In the genomic region with DNA sequence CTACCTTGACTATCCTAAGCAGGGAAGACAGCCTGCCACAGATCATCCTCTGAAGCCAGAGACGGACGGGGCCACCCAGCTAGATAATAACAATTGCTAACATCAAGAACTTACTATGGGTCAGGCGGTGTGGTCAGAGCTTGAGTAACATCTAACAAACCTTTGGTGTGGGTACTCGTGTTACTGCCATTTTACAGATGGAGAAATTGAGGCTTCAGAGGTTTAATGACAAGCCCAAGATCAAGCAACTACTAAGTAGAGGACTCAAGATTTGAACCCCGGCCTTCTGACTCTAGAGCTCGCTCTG, we compare ENCODE assay signal across 27 cellular contexts. TPM values are rescaled to one million over a fixed set of nuclear protein-coding genes. Genes with fewer than 3 reads are reported as not detected.
DNase-seq lines count a peak whose midpoint lies in the region; ATAC-seq and TF ChIP-seq lines count a peak whose summit lies in the region.
"Had no signal": no experiment of that assay in that cellular context is flagged by ENCODE, and none has a peak within 500 bp of the region (broad histone marks: within the 10 kb centered on the region; RNA-seq: fewer than 3 reads in every experiment).

No MANE protein-coding gene starts in this region.

- no peaks in the 10 kb centered on the region for H3K9me3 ChIP-seq in breast epithelium
- H3K9me3 ChIP-seq in WERI-Rb-1 (ENCODE audit: severe bottlenecking): no peaks in the 10 kb centered on the region
- no peaks in the 10 kb centered on the region for H3K9me3 ChIP-seq in mesenchymal stem cell (ENCODE audit: control insufficient read depth, low read length)
- no peaks in the 10 kb centered on the region for H3K9me3 ChIP-seq in uterus
- no peaks in the 10 kb centered on the region for H3K9me3 ChIP-seq in MM.1S (replicated peaks; ENCODE audit: insufficient read depth, low read length)
- H3K9me3 ChIP-seq: neutrophil, sigmoid colon had no signal

- peak overlapping the region in 1 of 2 donors; percentile 72 for H3K27ac ChIP-seq in breast epithelium
- H3K27ac ChIP-seq in WERI-Rb-1: peak overlapping the region; percentile 50
- peak overlapping the region; percentile 91 for H3K27ac ChIP-seq in mesenchymal stem cell (ENCODE audit: low read length, poor library complexity, severe bottlenecking)
- peak overlapping the region; percentile 36 to 74 for H3K27ac ChIP-seq in uterus
- no peak overlapping the region for H3K27ac ChIP-seq in MM.1S (ENCODE audit: low read length)
- H3K27ac ChIP-seq: neutrophil, SK-N-MC had no signal

- no peaks in the 10 kb centered on the region for H3K79me2 ChIP-seq in MM.1S (ENCODE audit: low read length)

- DNase-seq in MCF 10A (ENCODE audit: unreplicated experiment) (no peak), breast epithelium (ENCODE audit: low spot score in 2 of 2) (no peak), WERI-Rb-1 (no peak), mesenchymal stem cell (no peak), uterus (no peak), germinal center (ENCODE audit: low spot score) (no peak), MM.1S (no peak)
- DNase-seq: activated CD4-positive, alpha-beta T cell treated with anti-CD3 and anti-CD28 coated beads, Interleukin-2, amount 10 ng/mL, durations not matched to agents 7 days and 5 days; activated CD8-positive, alpha-beta memory T cell treated with anti-CD3 and anti-CD28 coated beads, Interleukin-2, amount 10 ng/mL, durations not matched to agents 7 days and 5 days; activated T-cell treated with anti-CD3 and anti-CD28 coated beads, Interleukin-2, amount 50 U/mL, for 48 hours; AML-193; CD8-positive, alpha-beta T cell; DMS 273 treated with DMSO at 0.1 percent for 48 hours; effector CD4-positive, alpha-beta T cell; NCI-H1105 treated with DMSO at 0.1 percent for 48 hours; NCI-H526 treated with DMSO at 0.1 percent for 48 hours; stimulated activated CD4-positive, alpha-beta T cell treated with anti-CD3 and anti-CD28 coated beads, Interleukin-15, amount 100 ng/mL, for 24 hours; stimulated activated naive CD4-positive, alpha-beta T cell had no signal

- no peaks in the 10 kb centered on the region for H3K36me3 Mint-ChIP-seq in MCF 10A (ENCODE audit: insufficient read depth, unreplicated experiment)
- H3K36me3 Mint-ChIP-seq: activated CD8-positive, alpha-beta memory T cell treated with anti-CD3 and anti-CD28 coated beads, Interleukin-2, amount 10 ng/mL, durations not matched to agents 7 days and 5 days; CD8-positive, alpha-beta T cell; memory B cell had no signal

- no peak overlapping the region for H3K4me3 ChIP-seq in breast epithelium
- no peak overlapping the region for H3K4me3 ChIP-seq in WERI-Rb-1 (ENCODE audit: low read depth, low read length)
- H3K4me3 ChIP-seq in mesenchymal stem cell (ENCODE audit: insufficient read depth in 1 of 2, low read depth in 1 of 2, low read length in 2 of 2): no peak overlapping the region
- H3K4me3 ChIP-seq in uterus: no peak overlapping the region
- no peak overlapping the region for H3K4me3 ChIP-seq in MM.1S (ENCODE audit: low read length)
- H3K4me3 ChIP-seq: sigmoid colon, SK-N-MC had no signal

- no peaks in the 10 kb centered on the region for H3K4me1 ChIP-seq in breast epithelium
- peaks cover 25% of the 10 kb centered on the region for H3K4me1 ChIP-seq in mesenchymal stem cell (ENCODE audit: control insufficient read depth, insufficient read depth, low read depth, low read length)
- peaks cover 0 to 9% of the 10 kb centered on the region in 2 donors for H3K4me1 ChIP-seq in uterus
- H3K4me1 ChIP-seq in MM.1S (ENCODE audit: low read length): peaks cover 10% of the 10 kb centered on the region

- peak overlapping the region; percentile 80 for H3K27ac Mint-ChIP-seq in MCF 10A (ENCODE audit: low read depth, unreplicated experiment)
- H3K27ac Mint-ChIP-seq: activated CD4-positive, alpha-beta T cell treated with anti-CD3 and anti-CD28 coated beads, Interleukin-2, amount 10 ng/mL, durations not matched to agents 7 days and 5 days; activated CD8-positive, alpha-beta memory T cell treated with anti-CD3 and anti-CD28 coated beads, Interleukin-2, amount 10 ng/mL, durations not matched to agents 7 days and 5 days; CD8-positive, alpha-beta T cell; memory B cell; progenitor cell of endocrine pancreas had no signal

- no peak for TF ChIP-seq POLR2A in breast epithelium (IDR thresholded peaks at IDR 0.05)
- no peak for TF ChIP-seq POLR2A in uterus (IDR thresholded peaks at IDR 0.05)

- WGBS in mesenchymal stem cell: 69% methylated on average over 4 of the region's 6 CpGs

- H2AK5ac ChIP-seq in mesenchymal stem cell (ENCODE audit: low read length, severe bottlenecking): peak overlapping the region; percentile 98

- TF ChIP-seq CTCF in MCF 10A (IDR thresholded peaks at IDR 0.05; ENCODE audit: unreplicated experiment) (no peak), breast epithelium (IDR thresholded peaks at IDR 0.05) (no peak), WERI-Rb-1 (IDR thresholded peaks at IDR 0.05; ENCODE audit: low read depth, low read length) (no peak), uterus (IDR thresholded peaks at IDR 0.05) (no peak), MM.1S (IDR thresholded peaks at IDR 0.05; ENCODE audit: low read length) (no peak)

- intact Hi-C loops in MCF 10A (cut with micrococcal nuclease): no loop called here
- intact Hi-C loops in breast epithelium (cut with DNase I; ENCODE audit: low total_unique reads): no loop called here
- intact Hi-C loops in uterus (cut with DNase I; ENCODE audit: low total_unique reads): no loop called here

- POLR2A ChIA-PET in MCF 10A (lab: Yijun Ruan, JAX): interaction anchor here (0.6 to 3.4 kb wide), 21 partner anchors 9 to 1341 kb away, joined by 3 to 61 read pairs (median 5); partner anchors contain the start of gene ARSI

- H4K20me1 ChIP-seq in MM.1S (ENCODE audit: insufficient read depth, low read length): no peaks in the 10 kb centered on the region

- H3K18ac ChIP-seq in mesenchymal stem cell (ENCODE audit: low read depth in 1 of 2, low read length in 2 of 2): peak overlapping the region; percentile 46 to 92

- H2AFZ ChIP-seq in mesenchymal stem cell (ENCODE audit: low read depth, low read length): no peak overlapping the region
- no peak overlapping the region for H2AFZ ChIP-seq in MM.1S (ENCODE audit: low read length)

- H4K8ac ChIP-seq in mesenchymal stem cell (ENCODE audit: low read length): peak overlapping the region; percentile 88

- H3K9me2 ChIP-seq in MM.1S (replicated peaks; ENCODE audit: insufficient read depth, low read length): no peaks in the 10 kb centered on the region

- no peak overlapping the region for H2BK120ac ChIP-seq in mesenchymal stem cell (ENCODE audit: low read depth, low read length)

- no TSS peak for BruUV-seq in MCF 10A (replicated peaks; lab: Mats Ljungman, UMichigan)

- no peak for ATAC-seq in HG02885 (IDR thresholded peaks at IDR 0.05; ENCODE audit: poor library complexity, unreplicated experiment)
- ATAC-seq: activated CD8-positive, alpha-beta memory T cell treated with anti-CD3 and anti-CD28 coated beads, Interleukin-2, amount 10 ng/mL, durations not matched to agents 7 days and 5 days; CD8-positive, alpha-beta T cell; left colon had no signal

- H3K79me1 ChIP-seq in mesenchymal stem cell (replicated peaks; ENCODE audit: low read length, poor library complexity, severe bottlenecking): no peaks in the 10 kb centered on the region

- H3F3A ChIP-seq in MM.1S (ENCODE audit: insufficient read depth, low read length): no peaks in the 10 kb centered on the region

- H3K4me2 ChIP-seq in mesenchymal stem cell (ENCODE audit: low read length, poor library complexity, severe bottlenecking): no peak overlapping the region
- H3K4me2 ChIP-seq in MM.1S (ENCODE audit: low read depth, low read length): no peak overlapping the region

- CTCF ChIA-PET in MCF 10A (lab: Yijun Ruan, JAX): interaction anchor here (0.7 to 3.4 kb wide), 11 partner anchors 8 to 568 kb away, joined by 3 to 52 read pairs (median 7); partner anchors contain the start of gene ARSI

- H3K9ac ChIP-seq in mesenchymal stem cell (ENCODE audit: low read length): peak overlapping the region; percentile 31
- H3K9ac ChIP-seq in MM.1S (ENCODE audit: low read length): no peak overlapping the region

- H3K36me3 ChIP-seq in breast epithelium (no peaks in the 10 kb centered on the region), WERI-Rb-1 (no peaks in the 10 kb centered on the region), mesenchymal stem cell (ENCODE audit: control insufficient read depth in 1 of 2, insufficient read depth in 2 of 2, low read depth in 1 of 2, low read length in 2 of 2) (no peaks in the 10 kb centered on the region), uterus (no peaks in the 10 kb centered on the region), MM.1S (replicated peaks; ENCODE audit: insufficient read depth, low read length) (no peaks in the 10 kb centered on the region)
- H3K36me3 ChIP-seq: neutrophil, sigmoid colon had no signal

- peak overlapping the region; percentile 94 for H2BK15ac ChIP-seq in mesenchymal stem cell (ENCODE audit: low read depth, poor library complexity, severe bottlenecking)

- H2BK12ac ChIP-seq in mesenchymal stem cell (ENCODE audit: low read length in 2 of 2): peak overlapping the region; percentile 93 to 100

- H3K27me3 ChIP-seq in breast epithelium: no peaks in the 10 kb centered on the region
- H3K27me3 ChIP-seq in WERI-Rb-1 (ENCODE audit: insufficient read depth, low read depth, severe bottlenecking): no peaks in the 10 kb centered on the region
- H3K27me3 ChIP-seq in mesenchymal stem cell (ENCODE audit: control insufficient read depth in 1 of 2, insufficient read depth in 1 of 2, low read length in 2 of 2): no peaks in the 10 kb centered on the region
- H3K27me3 ChIP-seq in uterus: no peaks in the 10 kb centered on the region
- H3K27me3 ChIP-seq in MM.1S (replicated peaks; ENCODE audit: insufficient read depth, low read length): no peaks in the 10 kb centered on the region
- H3K27me3 ChIP-seq: neutrophil, sigmoid colon had no signal

- H3K4ac ChIP-seq in mesenchymal stem cell (ENCODE audit: low read depth in 1 of 2, low read length in 2 of 2): peak overlapping the region; percentile 48 to 69

- peak overlapping the region in 1 of 2 experiments; percentile 93 for H3K14ac ChIP-seq in mesenchymal stem cell (ENCODE audit: low read length in 2 of 2)

- H3K4me3 Mint-ChIP-seq in MCF 10A (ENCODE audit: unreplicated experiment): no peak overlapping the region
- H3K4me3 Mint-ChIP-seq: activated CD4-positive, alpha-beta T cell treated with anti-CD3 and anti-CD28 coated beads, Interleukin-2, amount 10 ng/mL, durations not matched to agents 7 days and 5 days; activated CD8-positive, alpha-beta memory T cell treated with anti-CD3 and anti-CD28 coated beads, Interleukin-2, amount 10 ng/mL, durations not matched to agents 7 days and 5 days; CD8-positive, alpha-beta T cell; memory B cell had no signal

- H2BK5ac ChIP-seq in mesenchymal stem cell (ENCODE audit: low read depth, low read length, poor library complexity, severe bottlenecking): peak overlapping the region; percentile 90

- H3K23ac ChIP-seq in mesenchymal stem cell (ENCODE audit: low read length in 2 of 2): peak overlapping the region in 1 of 2 experiments; percentile 14

- no peaks in the 10 kb centered on the region for H3K9me3 Mint-ChIP-seq in MCF 10A (ENCODE audit: unreplicated experiment)
- H3K9me3 Mint-ChIP-seq: CD8-positive, alpha-beta T cell; memory B cell had no signal

- peaks cover 49% of the 10 kb centered on the region for H3K4me1 Mint-ChIP-seq in MCF 10A (ENCODE audit: insufficient read depth, unreplicated experiment)
- H3K4me1 Mint-ChIP-seq: memory B cell had no signal

- no peaks in the 10 kb centered on the region for H3K27me3 Mint-ChIP-seq in MCF 10A (ENCODE audit: insufficient read depth, unreplicated experiment)
- H3K27me3 Mint-ChIP-seq: activated CD4-positive, alpha-beta T cell treated with anti-CD3 and anti-CD28 coated beads, Interleukin-2, amount 10 ng/mL, durations not matched to agents 7 days and 5 days had no signal

- peak overlapping the region; percentile 79 for H4K91ac ChIP-seq in mesenchymal stem cell (ENCODE audit: low read length)

RNA-seq across cellular contexts. Expression of gene ARSI, which starts 16.7 kb away (rescaled TPM):
- total RNA-seq in MCF 10A (2022) (0.19 and 0.25 TPM in 2 replicates), breast epithelium (1 to 10 TPM in 1 of 3 donors, under 1 TPM in 2; 0.48 to 1.3 (median 0.98) TPM), uterus (10 to 100 TPM in 1 of 4 donors, 1 to 10 TPM in 3; 4.3 to 15.1 (median 5.7) TPM)
- 1.6 TPM for polyA plus RNA-seq in mesenchymal stem cell (2013, experiment 1 of 2)
- 1.5 TPM for polyA plus RNA-seq in mesenchymal stem cell (2013, experiment 2 of 2)
- total RNA-seq: activated CD4-positive, alpha-beta T cell treated with anti-CD3 and anti-CD28 coated beads, Interleukin-2, amount 10 ng/mL, durations not matched to agents 7 days and 5 days; activated CD8-positive, alpha-beta memory T cell treated with anti-CD3 and anti-CD28 coated beads, Interleukin-2, amount 10 ng/mL, durations not matched to agents 7 days and 5 days; progenitor cell of endocrine pancreas; RPMI7951; T-helper 2 cell treated with Interferon-gamma antibody and Interleukin-4, amounts not matched to agents 100 ng/mL and 5 ng/mL, for 36 hours had no signal

RNA-seq across cellular contexts. Expression of gene CAMK2A, which starts 29.9 kb away (rescaled TPM):
- total RNA-seq in MCF 10A (2022) (not detected in 2 replicates), breast epithelium (under 1 TPM in 1 of 3 donors, not detected in 2; under 0.01 TPM), uterus (10 to 100 TPM in 1 of 4 donors, 1 to 10 TPM in 2, under 1 TPM in 1; under 0.01 to 23.7 (median 4.3) TPM)
- 0.65 TPM for polyA plus RNA-seq in mesenchymal stem cell (2013, experiment 1 of 2)
- polyA plus RNA-seq in mesenchymal stem cell (2013, experiment 2 of 2): 0.47 TPM
- total RNA-seq: activated CD4-positive, alpha-beta T cell treated with anti-CD3 and anti-CD28 coated beads, Interleukin-2, amount 10 ng/mL, durations not matched to agents 7 days and 5 days; activated CD8-positive, alpha-beta memory T cell treated with anti-CD3 and anti-CD28 coated beads, Interleukin-2, amount 10 ng/mL, durations not matched to agents 7 days and 5 days; progenitor cell of endocrine pancreas; T-helper 2 cell treated with Interferon-gamma antibody and Interleukin-4, amounts not matched to agents 100 ng/mL and 5 ng/mL, for 36 hours had no signal

RNA-seq across cellular contexts. Expression of gene TCOF1, which starts 38.1 kb away (rescaled TPM):
- total RNA-seq in MCF 10A (2022) (68.4 and 83.5 TPM in 2 replicates), breast epithelium (10 to 100 TPM; 20.6 to 37.7 (median 36.1) TPM), uterus (10 to 100 TPM in 3 of 4 donors, 1 to 10 TPM in 1; 9.4 to 40.0 (median 20.1) TPM)
- 14.3 TPM for polyA plus RNA-seq in mesenchymal stem cell (2013, experiment 1 of 2)
- polyA plus RNA-seq in mesenchymal stem cell (2013, experiment 2 of 2): 13.1 TPM
